Comparison of ENCODE assay signal across 8 cellular contexts in genomic region chr7:27199820-27200760, GRCh38. TPM values are rescaled to one million over a fixed set of nuclear protein-coding genes. Genes with fewer than 3 reads are reported as not detected.
A peak's percentile ranks its signal among the peaks of the same experiment; 100 is the strongest.
DNase-seq lines count a peak whose midpoint lies in the region; ATAC-seq, FAIRE-seq and TF ChIP-seq lines count a peak whose summit lies in the region.

Gene HOXA13 (minus strand): TSS chr7:27200091. CDS start chr7:27200077, 14 bp downstream.

- H3K9me3 Mint-ChIP-seq in activated T-cell treated with anti-CD3 and anti-CD28 coated beads, Interleukin-2, amount 50 U/mL, for 24 hours = no peaks in the 10 kb centered on the region

- no peaks in the 10 kb centered on the region for H3K9me3 ChIP-seq in keratinocyte (ENCODE audit: control insufficient read depth, low read depth, low read length)
- H3K9me3 ChIP-seq in thoracic aorta = no peaks in the 10 kb centered on the region

- no peaks in the 10 kb centered on the region for H3K9me1 ChIP-seq in keratinocyte (ENCODE audit: control insufficient read depth, extremely low read depth, insufficient read depth, low read length)

- H3K27ac ChIP-seq in keratinocyte (ENCODE audit: control insufficient read depth, insufficient read depth, low read length) (no peak within 1 kb of the TSS), thoracic aorta (no peak within 1 kb of the TSS)

- in situ Hi-C loops in ACHN (cut with HindIII; ENCODE audit: low pct_ligation_motif_present, low pct_unique_long_range_greater_than_20kb, low sequenced_read_pairs) = loop anchor here (25.0 kb wide), 1 partner anchor 387 kb away; no protein-coding TSS in a partner anchor

- no peak for TF ChIP-seq CTCF in GM12864 (IDR thresholded peaks at IDR 0.05; ENCODE audit: low read depth, low read length, missing control alignments)
- TF ChIP-seq CTCF in keratinocyte (optimal IDR thresholded peaks at IDR 0.05 in 1 of 3, IDR thresholded peaks at IDR 0.05 in 1 of 3, conservative IDR thresholded peaks at IDR 0.05 in 1 of 3; ENCODE audit: extremely low read depth in 1 of 3, insufficient read depth in 2 of 3, low read length in 3 of 3) = no peak
- no peak for TF ChIP-seq CTCF in thoracic aorta (IDR thresholded peaks at IDR 0.05)

- H3K36me3 Mint-ChIP-seq in activated T-cell treated with anti-CD3 and anti-CD28 coated beads, Interleukin-2, amount 50 U/mL, for 24 hours (ENCODE audit: low read depth) = no peaks in the 10 kb centered on the region

- ATAC-seq in thoracic aorta (ENCODE audit: insufficient number of reproducible peaks, low FRiP score, low read depth) (no peak), HG02763 (IDR thresholded peaks at IDR 0.05; ENCODE audit: unreplicated experiment) (no peak), GM19023 (IDR thresholded peaks at IDR 0.05; ENCODE audit: unreplicated experiment) (no peak)

- FAIRE-seq in keratinocyte (lab: Jason Lieb, UNC) = no peak

- no peaks in the 10 kb centered on the region for H3K36me3 ChIP-seq in keratinocyte (ENCODE audit: control insufficient read depth in 2 of 2, extremely low read depth in 1 of 2, insufficient read depth in 2 of 2, low read length in 2 of 2)
- H3K36me3 ChIP-seq in thoracic aorta = no peaks in the 10 kb centered on the region

- peaks cover 88% of the 10 kb centered on the region for H3K27me3 Mint-ChIP-seq in activated T-cell treated with anti-CD3 and anti-CD28 coated beads, Interleukin-2, amount 50 U/mL, for 24 hours

- no peaks in the 10 kb centered on the region for H4K20me1 ChIP-seq in keratinocyte (ENCODE audit: control insufficient read depth, extremely low read depth, insufficient read depth, low read length)

- DNase-seq in ACHN (peak; percentile 84), GM12864 (ENCODE audit: low read depth) (no peak), NCI-H1417 treated with DMSO at 0.1 percent for 48 hours (lab: John Stamatoyannopoulos, UW) (peak; percentile 18), keratinocyte (ENCODE audit: low read depth, low spot score) (no peak), thoracic aorta (ENCODE audit: low spot score) (no peak)
- DNase-seq in activated T-cell treated with anti-CD3 and anti-CD28 coated beads, Interleukin-2, amount 50 U/mL, for 24 hours = peak; percentile 52

- H3K4me1 ChIP-seq in keratinocyte (ENCODE audit: control insufficient read depth, extremely low read depth, insufficient read depth, low read length) (peaks cover 7% of the 10 kb centered on the region), thoracic aorta (ENCODE audit: control insufficient read depth in 1 of 2, low read depth in 2 of 2) (peaks cover 15 to 36% of the 10 kb centered on the region in 2 donors)

- H3K27me3 ChIP-seq in keratinocyte (ENCODE audit: control insufficient read depth, extremely low read depth, insufficient read depth, low read length) (peaks cover 85% of the 10 kb centered on the region), thoracic aorta (replicated peaks; ENCODE audit: insufficient read depth) (peaks cover 81% of the 10 kb centered on the region)

- no peak within 1 kb of the TSS for H3K9ac ChIP-seq in keratinocyte (ENCODE audit: control insufficient read depth, extremely low read depth, insufficient read depth, low read length)

- peaks cover 31% of the 10 kb centered on the region for H3K4me1 Mint-ChIP-seq in activated T-cell treated with anti-CD3 and anti-CD28 coated beads, Interleukin-2, amount 50 U/mL, for 24 hours (ENCODE audit: low read depth)

- peak within 1 kb of the TSS; percentile 82 for H3K4me2 ChIP-seq in keratinocyte (ENCODE audit: control insufficient read depth, extremely low read depth, insufficient read depth, low read depth, low read length)

- peak within 1 kb of the TSS; percentile 20; the same call in 1 of the 2 replicates for H3K4me3 ChIP-seq in GM12864 (ENCODE audit: low read depth, low read length)
- peak within 1 kb of the TSS; percentile 9 to 57 (median 52) for H3K4me3 ChIP-seq in keratinocyte (ENCODE audit: control insufficient read depth in 2 of 3, extremely low read depth in 1 of 3, insufficient read depth in 2 of 3, low read depth in 1 of 3, low read length in 3 of 3)
- H3K4me3 ChIP-seq in thoracic aorta = peak within 1 kb of the TSS; percentile 61

- peak within 1 kb of the TSS; percentile 72 for H3K4me3 Mint-ChIP-seq in activated T-cell treated with anti-CD3 and anti-CD28 coated beads, Interleukin-2, amount 50 U/mL, for 24 hours

- dilution Hi-C loops in keratinocyte (cut with MboI; ENCODE audit: extremely low pct_ligation_motif_present, low sequenced_read_pairs) = loop anchor here (25.0 kb wide), 1 partner anchor 387 kb away; no protein-coding TSS in a partner anchor

- peak within 1 kb of the TSS; percentile 15 for H2AFZ ChIP-seq in keratinocyte (ENCODE audit: control insufficient read depth, low read length)

- H3K27ac Mint-ChIP-seq in activated T-cell treated with anti-CD3 and anti-CD28 coated beads, Interleukin-2, amount 50 U/mL, for 24 hours = peak within 1 kb of the TSS; percentile 69

- H3K79me2 ChIP-seq in keratinocyte (ENCODE audit: control insufficient read depth, insufficient read depth, low read length) = no peaks in the 10 kb centered on the region

RNA-seq across cellular contexts. Expression of gene HOXA13, which starts in this region (rescaled TPM):
- polyA plus RNA-seq in keratinocyte = not detected in 3 replicates
- not detected for polyA plus RNA-seq in keratinocyte (2011; ENCODE audit: low read depth)
- not detected in 2 replicates for polyA plus RNA-seq in keratinocyte (2011; cell fraction: cytosol; rRNA removed)
- not detected in 2 replicates for polyA plus RNA-seq in keratinocyte (2011; cell fraction: nucleus; rRNA removed)
- not detected in 2 replicates for polyA plus RNA-seq in keratinocyte (2012; ENCODE audit: low replicate concordance)
- not detected in 3 replicates for polyA minus RNA-seq in keratinocyte
- not detected for polyA minus RNA-seq in keratinocyte (2011; cell fraction: cytosol; rRNA and poly(A)+ RNA removed)
- not detected in 2 replicates for polyA minus RNA-seq in keratinocyte (2011; cell fraction: nucleus; rRNA and poly(A)+ RNA removed)
- total RNA-seq in thoracic aorta = under 1 TPM in 1 of 2 donors, not detected in 1; 0.14 TPM

Comparison
In these comparisons a context has a peak if more than half of its experiments do, and no peak if none do; other contexts are left out.
1. DNase-seq: peak in ACHN (single experiment), NCI-H1417 treated with DMSO at 0.1 percent for 48 hours (single experiment) and activated T-cell treated with anti-CD3 and anti-CD28 coated beads, Interleukin-2, amount 50 U/mL, for 24 hours (single experiment); none in GM12864 (single experiment), keratinocyte (single experiment) and thoracic aorta (single experiment).
2. Peak in every context shown above with its lines, with median percentiles within 50 percentile points of each other: H3K4me3 ChIP-seq.